33 cellular contexts compared by ENCODE assay signal in the genomic region with DNA sequence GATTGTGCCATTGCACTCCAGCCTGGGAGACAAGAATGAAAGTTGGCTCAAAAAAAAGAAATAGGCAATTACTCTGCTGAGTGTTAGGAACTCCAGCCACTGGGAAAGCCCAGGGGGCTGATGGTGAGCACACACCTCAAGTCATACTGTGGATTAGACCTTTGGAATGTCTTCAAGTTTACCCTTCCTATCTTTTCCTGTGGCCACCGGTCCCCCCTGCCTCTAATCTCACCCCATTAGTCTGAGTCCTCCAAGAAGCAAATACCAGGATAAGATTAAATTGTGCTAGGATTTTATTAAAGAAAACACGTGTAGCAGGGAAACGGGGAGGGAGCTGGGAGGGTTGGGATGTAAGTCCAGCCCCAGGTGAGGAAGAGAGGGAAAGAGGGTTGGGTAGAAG. TPM values are rescaled to one million over a fixed set of nuclear protein-coding genes. Genes with fewer than 3 reads are reported as not detected.
"Had no signal": no experiment of that assay in that cellular context is flagged by ENCODE, and none has a peak within 500 bp of the region (broad histone marks: within the 10 kb centered on the region; RNA-seq: fewer than 3 reads in every experiment).

No MANE protein-coding gene starts in this region.

- H3K4me3 Mint-ChIP-seq: activated CD4-positive, alpha-beta memory T cell treated with anti-CD3 and anti-CD28 coated beads for 36 hours; activated CD4-positive, alpha-beta T cell treated with anti-CD3 and anti-CD28 coated beads for 36 hours; activated CD4-positive, alpha-beta T cell treated with anti-CD3 and anti-CD28 coated beads, Interleukin-2, amount 10 ng/mL, durations not matched to agents 24 days and 14 days; activated CD8-positive, alpha-beta memory T cell treated with anti-CD3 and anti-CD28 coated beads, Interleukin-2, amount 10 ng/mL, durations not matched to agents 7 days and 5 days; activated CD8-positive, alpha-beta T cell treated with anti-CD3 and anti-CD28 coated beads, Interleukin-2, amount 10 ng/mL, durations not matched to agents 7 days and 5 days; activated naive CD4-positive, alpha-beta T cell treated with anti-CD3 and anti-CD28 coated beads for 36 hours; activated naive CD4-positive, alpha-beta T cell treated with anti-CD3 and anti-CD28 coated beads, Interleukin-2, amount 50 U/mL, for 24 hours; activated naive CD8-positive, alpha-beta T cell treated with anti-CD3 and anti-CD28 coated beads for 36 hours; activated T-helper 1 cell treated with anti-CD3 and anti-CD28 coated beads, Interleukin-12 subunit alpha, Interleukin-12 subunit beta, Interleukin-2, Interleukin-4 antibody, amounts not matched to agents 30 ng/mL and 10 ng/mL and 1 ng/mL, durations not matched to agents 14 hours and 24 hours and 36 hours; brain; central memory CD8-positive, alpha-beta T cell; dendritic cell treated with granulocyte-macrophage colony-stimulating factor and Interleukin-4, amounts not matched to agents 40 ng/mL and 50 ng/mL, for 4 days; WTC11 had no signal

- H3K27ac Mint-ChIP-seq: activated CD4-positive, alpha-beta memory T cell treated with anti-CD3 and anti-CD28 coated beads for 36 hours; activated CD4-positive, alpha-beta T cell treated with anti-CD3 and anti-CD28 coated beads for 36 hours; activated CD4-positive, alpha-beta T cell treated with anti-CD3 and anti-CD28 coated beads, Interleukin-2, amount 10 ng/mL, durations not matched to agents 24 days and 14 days; activated CD8-positive, alpha-beta memory T cell treated with anti-CD3 and anti-CD28 coated beads, Interleukin-2, amount 10 ng/mL, durations not matched to agents 7 days and 5 days; activated CD8-positive, alpha-beta T cell treated with anti-CD3 and anti-CD28 coated beads, Interleukin-2, amount 10 ng/mL, durations not matched to agents 7 days and 5 days; activated naive CD4-positive, alpha-beta T cell treated with anti-CD3 and anti-CD28 coated beads for 36 hours; activated naive CD4-positive, alpha-beta T cell treated with anti-CD3 and anti-CD28 coated beads, Interleukin-2, amount 50 U/mL, for 24 hours; activated naive CD8-positive, alpha-beta T cell treated with anti-CD3 and anti-CD28 coated beads for 36 hours; activated T-helper 1 cell treated with anti-CD3 and anti-CD28 coated beads, Interleukin-12 subunit alpha, Interleukin-12 subunit beta, Interleukin-2, Interleukin-4 antibody, amounts not matched to agents 30 ng/mL and 10 ng/mL and 1 ng/mL, durations not matched to agents 14 hours and 24 hours and 36 hours; activated T-helper 2 cell treated with anti-CD3 and anti-CD28 coated beads, Interferon-gamma antibody, Interleukin-2, Interleukin-4, amounts not matched to agents 10 μg/mL and 5 μg/mL and 100 μg/mL, durations not matched to agents 14 hours and 24 hours and 36 hours; brain; dendritic cell treated with granulocyte-macrophage colony-stimulating factor and Interleukin-4, amounts not matched to agents 40 ng/mL and 50 ng/mL, for 4 days; WTC11 had no signal

- H3K27me3 ChIP-seq: ascending aorta, breast epithelium, dorsolateral prefrontal cortex, esophagus muscularis mucosa, foreskin keratinocyte, gastroesophageal sphincter had no signal

- H3K9me3 Mint-ChIP-seq: activated CD4-positive, alpha-beta memory T cell treated with anti-CD3 and anti-CD28 coated beads for 36 hours; activated CD4-positive, alpha-beta T cell treated with anti-CD3 and anti-CD28 coated beads, Interleukin-2, amount 10 ng/mL, durations not matched to agents 24 days and 14 days; activated naive CD4-positive, alpha-beta T cell treated with anti-CD3 and anti-CD28 coated beads for 36 hours; activated naive CD4-positive, alpha-beta T cell treated with anti-CD3 and anti-CD28 coated beads, Interleukin-2, amount 50 U/mL, for 24 hours; activated naive CD8-positive, alpha-beta T cell treated with anti-CD3 and anti-CD28 coated beads for 36 hours; activated T-helper 1 cell treated with anti-CD3 and anti-CD28 coated beads, Interleukin-12 subunit alpha, Interleukin-12 subunit beta, Interleukin-2, Interleukin-4 antibody, amounts not matched to agents 30 ng/mL and 10 ng/mL and 1 ng/mL, durations not matched to agents 14 hours and 24 hours and 36 hours; activated T-helper 2 cell treated with anti-CD3 and anti-CD28 coated beads, Interferon-gamma antibody, Interleukin-2, Interleukin-4, amounts not matched to agents 10 μg/mL and 5 μg/mL and 100 μg/mL, durations not matched to agents 14 hours and 24 hours and 36 hours; central memory CD8-positive, alpha-beta T cell; dendritic cell treated with granulocyte-macrophage colony-stimulating factor and Interleukin-4, amounts not matched to agents 40 ng/mL and 50 ng/mL, for 4 days had no signal

- H3K36me3 Mint-ChIP-seq: activated CD4-positive, alpha-beta memory T cell treated with anti-CD3 and anti-CD28 coated beads for 36 hours; activated CD8-positive, alpha-beta memory T cell treated with anti-CD3 and anti-CD28 coated beads, Interleukin-2, amount 10 ng/mL, durations not matched to agents 7 days and 5 days; activated naive CD4-positive, alpha-beta T cell treated with anti-CD3 and anti-CD28 coated beads, Interleukin-2, amount 50 U/mL, for 24 hours; activated naive CD8-positive, alpha-beta T cell treated with anti-CD3 and anti-CD28 coated beads for 36 hours; brain; WTC11 had no signal

- DNase-seq: activated CD4-positive, alpha-beta memory T cell treated with anti-CD3 and anti-CD28 coated beads for 36 hours; activated CD4-positive, alpha-beta T cell treated with anti-CD3 and anti-CD28 coated beads for 36 hours; activated CD4-positive, alpha-beta T cell treated with anti-CD3 and anti-CD28 coated beads, Interleukin-2, amount 10 ng/mL, durations not matched to agents 24 days and 14 days; activated CD8-positive, alpha-beta memory T cell treated with anti-CD3 and anti-CD28 coated beads, Interleukin-2, amount 10 ng/mL, durations not matched to agents 7 days and 5 days; activated CD8-positive, alpha-beta memory T cell treated with anti-CD3 and anti-CD28 coated beads, Interleukin-2, amount 50 U/mL, for 4 hours; activated CD8-positive, alpha-beta T cell treated with anti-CD3 and anti-CD28 coated beads, Interleukin-2, amount 10 ng/mL, durations not matched to agents 7 days and 5 days; activated effector memory CD4-positive, alpha-beta T cell treated with anti-CD3 and anti-CD28 coated beads, Interleukin-2, amount 50 U/mL, for 16 hours; activated naive CD4-positive, alpha-beta T cell treated with anti-CD3 and anti-CD28 coated beads for 36 hours; activated naive CD8-positive, alpha-beta T cell treated with anti-CD3 and anti-CD28 coated beads for 36 hours; activated T-cell treated with anti-CD3 and anti-CD28 coated beads, Interleukin-2, amount 50 U/mL, for 1 hour; activated T-cell treated with anti-CD3 and anti-CD28 coated beads, Interleukin-2, amount 50 U/mL, for 48 hours; dorsolateral prefrontal cortex; effector memory CD4-positive, alpha-beta T cell; erythroblast; foreskin keratinocyte; T-helper 2 cell had no signal

- H3K27me3 Mint-ChIP-seq: activated CD4-positive, alpha-beta memory T cell treated with anti-CD3 and anti-CD28 coated beads for 36 hours; activated naive CD4-positive, alpha-beta T cell treated with anti-CD3 and anti-CD28 coated beads, Interleukin-2, amount 50 U/mL, for 24 hours; activated naive CD8-positive, alpha-beta T cell treated with anti-CD3 and anti-CD28 coated beads for 36 hours had no signal

- H3K4me1 ChIP-seq: breast epithelium had no signal

- H3K36me3 ChIP-seq: ascending aorta, breast epithelium, esophagus muscularis mucosa, gastroesophageal sphincter had no signal

- H3K4me3 ChIP-seq: ascending aorta, breast epithelium, coronary artery, dorsolateral prefrontal cortex, esophagus muscularis mucosa, gastroesophageal sphincter had no signal

- H3K27ac ChIP-seq: ascending aorta, breast epithelium, coronary artery, dorsolateral prefrontal cortex, esophagus muscularis mucosa, foreskin keratinocyte, gastroesophageal sphincter, VCaP had no signal

- H3K4me1 Mint-ChIP-seq: activated CD4-positive, alpha-beta T cell treated with anti-CD3 and anti-CD28 coated beads for 36 hours; activated CD4-positive, alpha-beta T cell treated with anti-CD3 and anti-CD28 coated beads, Interleukin-2, amount 10 ng/mL, durations not matched to agents 24 days and 14 days; activated naive CD4-positive, alpha-beta T cell treated with anti-CD3 and anti-CD28 coated beads, Interleukin-2, amount 50 U/mL, for 24 hours; activated naive CD8-positive, alpha-beta T cell treated with anti-CD3 and anti-CD28 coated beads for 36 hours; central memory CD8-positive, alpha-beta T cell; WTC11 had no signal

- H3K9me3 ChIP-seq: ascending aorta, breast epithelium, esophagus muscularis mucosa, gastroesophageal sphincter had no signal

- ATAC-seq: activated CD4-positive, alpha-beta T cell treated with anti-CD3 and anti-CD28 coated beads for 36 hours; activated CD8-positive, alpha-beta memory T cell treated with anti-CD3 and anti-CD28 coated beads, Interleukin-2, amount 10 ng/mL, durations not matched to agents 7 days and 5 days; activated CD8-positive, alpha-beta T cell treated with anti-CD3 and anti-CD28 coated beads, Interleukin-2, amount 10 ng/mL, durations not matched to agents 7 days and 5 days; foreskin keratinocyte; gastroesophageal sphincter; WTC11 had no signal

RNA-seq across cellular contexts. Expression of a gene that starts 31.6 kb away (rescaled TPM):
- total RNA-seq: activated CD4-positive, alpha-beta memory T cell treated with anti-CD3 and anti-CD28 coated beads for 36 hours; activated CD4-positive, alpha-beta T cell treated with anti-CD3 and anti-CD28 coated beads for 36 hours; activated CD4-positive, alpha-beta T cell treated with anti-CD3 and anti-CD28 coated beads, Interleukin-2, amount 10 ng/mL, durations not matched to agents 24 days and 14 days; activated CD8-positive, alpha-beta memory T cell treated with anti-CD3 and anti-CD28 coated beads for 36 hours; activated CD8-positive, alpha-beta memory T cell treated with anti-CD3 and anti-CD28 coated beads, Interleukin-2, amount 10 ng/mL, durations not matched to agents 7 days and 5 days; activated CD8-positive, alpha-beta T cell treated with anti-CD3 and anti-CD28 coated beads, Interleukin-2, amount 10 ng/mL, durations not matched to agents 7 days and 5 days; activated naive CD4-positive, alpha-beta T cell treated with anti-CD3 and anti-CD28 coated beads for 36 hours; activated naive CD8-positive, alpha-beta T cell treated with anti-CD3 and anti-CD28 coated beads for 36 hours; activated T-helper 1 cell treated with anti-CD3 and anti-CD28 coated beads, Interleukin-12 subunit alpha, Interleukin-12 subunit beta, Interleukin-2, Interleukin-4 antibody, amounts not matched to agents 30 ng/mL and 10 ng/mL and 1 ng/mL, durations not matched to agents 14 hours and 24 hours and 36 hours; activated T-helper 2 cell treated with anti-CD3 and anti-CD28 coated beads, Interferon-gamma antibody, Interleukin-2, Interleukin-4, amounts not matched to agents 10 μg/mL and 5 μg/mL and 100 μg/mL, durations not matched to agents 14 hours and 24 hours and 36 hours; ascending aorta; cerebellum; esophagus muscularis mucosa; glomerular endothelial cell; T-helper 1 cell treated with Interleukin-12 subunit alpha and Interleukin-12 subunit beta and Interleukin-4 antibody, amounts not matched to agents 30 ng/mL and 1 ng/mL, for 36 hours had no signal
